1 cellular context compared by ENCODE assay signal in genomic region chr9:5185220-5185840, GRCh38.
TF ChIP-seq lines count a peak whose summit lies in the region.

TSS of gene INSL6 (minus strand) at chr9:5185639. CDS start at chr9:5185602, 37 bp downstream.

TF ChIP-seq in K562, 482 proteins besides CTCF, POLR2A, EP300 and RAD21:
- TF ChIP-seq DPF2 (IDR thresholded peaks at IDR 0.05) (no peak), RFX7 (CRISPR knock-in tag; IDR thresholded peaks at IDR 0.05) (no peak)
